12 cellular contexts compared by ENCODE assay signal in the genomic region with DNA sequence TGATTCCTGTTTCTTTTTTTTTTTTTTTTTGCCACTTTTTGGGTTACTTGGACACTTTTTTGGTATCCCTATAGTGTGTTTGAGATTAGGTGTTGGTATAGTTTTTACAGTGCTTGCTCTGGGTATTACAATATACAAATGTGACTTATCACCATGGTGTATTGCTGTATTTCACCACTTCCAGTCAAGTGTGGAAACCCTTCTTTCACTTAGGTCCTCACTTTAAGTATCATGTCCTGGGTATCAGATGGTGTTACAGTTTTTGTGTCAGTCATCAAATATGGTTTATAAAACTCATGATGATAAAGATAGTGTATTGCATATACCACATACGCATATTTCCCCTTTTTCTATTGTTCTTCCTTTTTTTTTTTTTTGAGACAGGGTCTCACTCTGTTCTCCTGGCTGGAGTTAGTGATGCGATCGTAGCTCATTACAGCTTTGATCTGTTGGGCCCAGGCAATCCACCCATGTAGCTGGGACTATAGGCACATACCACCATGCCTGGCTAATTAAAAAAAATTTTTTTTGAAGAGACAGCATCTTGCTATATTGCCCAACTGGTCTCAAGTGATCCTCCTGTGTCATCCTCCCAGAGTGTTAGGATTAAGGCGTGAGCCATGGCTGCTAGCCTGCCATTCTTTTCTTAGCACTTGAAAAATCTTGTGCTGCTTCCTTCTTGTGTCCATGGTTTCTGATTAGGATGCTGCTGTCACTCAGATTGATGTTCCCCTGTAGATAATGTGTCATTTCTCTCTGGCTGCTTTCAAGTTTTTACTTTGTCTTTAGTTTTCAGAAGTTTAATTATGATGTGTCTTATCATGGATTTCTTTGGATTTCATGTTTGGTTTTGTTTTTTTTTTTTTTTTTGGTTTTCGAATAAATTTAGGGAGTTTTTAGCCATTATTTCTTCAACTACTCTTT. TPM values are rescaled to one million over a fixed set of nuclear protein-coding genes. Genes with fewer than 3 reads are reported as not detected.
DNase-seq lines count a peak whose midpoint lies in the region; ATAC-seq and TF ChIP-seq lines count a peak whose summit lies in the region.
"Had no signal": no experiment of that assay in that cellular context is flagged by ENCODE, and none has a peak within 500 bp of the region (broad histone marks: within the 10 kb centered on the region; RNA-seq: fewer than 3 reads in every experiment).

No MANE protein-coding gene starts in this region.

- H3K9me3 ChIP-seq in neural cell (ENCODE audit: low read length) = no peaks in the 10 kb centered on the region
- H3K9me3 ChIP-seq in ascending aorta = no peaks in the 10 kb centered on the region
- H3K9me3 ChIP-seq: HAP-1 had no signal

- no peaks in the 10 kb centered on the region for H3K27me3 Mint-ChIP-seq in activated naive CD8-positive, alpha-beta T cell treated with anti-CD3 and anti-CD28 coated beads for 36 hours

- TF ChIP-seq CTCF in neural cell (IDR thresholded peaks at IDR 0.05; ENCODE audit: poor library complexity, severe bottlenecking) (no peak), ascending aorta (IDR thresholded peaks at IDR 0.05) (no peak)

- peaks cover 3 to 17% of the 10 kb centered on the region in 2 donors for H3K4me1 ChIP-seq in ascending aorta

- no peak for ATAC-seq in HG03280 (IDR thresholded peaks at IDR 0.05; ENCODE audit: unreplicated experiment)
- ATAC-seq in GM21367 (IDR thresholded peaks at IDR 0.05; ENCODE audit: unreplicated experiment) = no peak

- DNase-seq in NCI-H524 (lab: John Stamatoyannopoulos, UW) (peak; percentile 15 to 78), NCI-H524 treated with DMSO at 0.1 percent for 48 hours (lab: John Stamatoyannopoulos, UW) (no peak), NAMALWA (ENCODE audit: low spot score) (peak; percentile 17), ascending aorta (ENCODE audit: low spot score in 2 of 2) (no peak)
- no peak for DNase-seq in activated naive CD8-positive, alpha-beta T cell treated with anti-CD3 and anti-CD28 coated beads for 36 hours
- DNase-seq: 8988T; NK-92 treated with Interleukin-12 subunit alpha and Interleukin-12 subunit beta, amount 100 ng/mL, for 24 hours; stimulated activated CD4-positive, alpha-beta T cell treated with anti-CD3 and anti-CD28 coated beads, Interleukin-4, amount 100 ng/mL, for 4 hours had no signal

- peak overlapping the region; percentile 46 for H3K27ac Mint-ChIP-seq in activated naive CD8-positive, alpha-beta T cell treated with anti-CD3 and anti-CD28 coated beads for 36 hours

- H3K27me3 ChIP-seq in neural cell (ENCODE audit: insufficient read depth, low read depth, low read length) = no peaks in the 10 kb centered on the region
- H3K27me3 ChIP-seq in ascending aorta = no peaks in the 10 kb centered on the region

- no peak for TF ChIP-seq RAD21 in neural cell (conservative IDR thresholded peaks at IDR 0.05)

- peaks cover 18% of the 10 kb centered on the region for H3K9me3 Mint-ChIP-seq in activated naive CD8-positive, alpha-beta T cell treated with anti-CD3 and anti-CD28 coated beads for 36 hours

- H4K20me1 ChIP-seq in neural cell (ENCODE audit: insufficient read depth) = no peaks in the 10 kb centered on the region

- no peak overlapping the region for H3K9ac ChIP-seq in neural cell (ENCODE audit: low read length)

- intact Hi-C loops in ascending aorta (cut with DNase I) = no loop called here

- peaks cover 38% of the 10 kb centered on the region for H3K79me2 ChIP-seq in neural cell (replicated peaks; ENCODE audit: insufficient read depth, low read length)

- H3K4me3 ChIP-seq in neural cell (ENCODE audit: low read length) = peak overlapping the region; percentile 79
- H3K4me3 ChIP-seq in ascending aorta = peak overlapping the region in 1 of 2 donors; percentile 91

- no peaks in the 10 kb centered on the region for H3F3A ChIP-seq in neural cell (ENCODE audit: insufficient read depth, low read length, poor library complexity, severe bottlenecking)

- H2AFZ ChIP-seq in neural cell (ENCODE audit: low read depth, low read length) = no peak overlapping the region

- peaks cover 29% of the 10 kb centered on the region for H3K4me1 Mint-ChIP-seq in activated naive CD8-positive, alpha-beta T cell treated with anti-CD3 and anti-CD28 coated beads for 36 hours

- H3K9me2 ChIP-seq in neural cell (ENCODE audit: insufficient read depth, low read length) = no peaks in the 10 kb centered on the region

- H3K27ac ChIP-seq in neural cell (ENCODE audit: low read length) = no peak overlapping the region
- H3K27ac ChIP-seq in ascending aorta = no peak overlapping the region

- H3K4me2 ChIP-seq in neural cell (ENCODE audit: low read length) = peak overlapping the region; percentile 74

- TF ChIP-seq EP300 in neural cell (conservative IDR thresholded peaks at IDR 0.05; ENCODE audit: poor library complexity, severe bottlenecking) = no peak

- peak overlapping the region; percentile 86 for H3K4me3 Mint-ChIP-seq in activated naive CD8-positive, alpha-beta T cell treated with anti-CD3 and anti-CD28 coated beads for 36 hours

- H3K36me3 Mint-ChIP-seq in activated naive CD8-positive, alpha-beta T cell treated with anti-CD3 and anti-CD28 coated beads for 36 hours = peaks cover 47% of the 10 kb centered on the region

- H3K36me3 ChIP-seq in neural cell (ENCODE audit: insufficient read depth, low read length) (no peaks in the 10 kb centered on the region), ascending aorta (no peaks in the 10 kb centered on the region)
- H3K36me3 ChIP-seq: HAP-1 had no signal

TF ChIP-seq in neural cell, 6 proteins besides CTCF, POLR2A, EP300 and RAD21:
- TF ChIP-seq TAF1 (IDR thresholded peaks at IDR 0.05; ENCODE audit: low read depth) = no peak
- TF ChIP-seq, protein P1, sequence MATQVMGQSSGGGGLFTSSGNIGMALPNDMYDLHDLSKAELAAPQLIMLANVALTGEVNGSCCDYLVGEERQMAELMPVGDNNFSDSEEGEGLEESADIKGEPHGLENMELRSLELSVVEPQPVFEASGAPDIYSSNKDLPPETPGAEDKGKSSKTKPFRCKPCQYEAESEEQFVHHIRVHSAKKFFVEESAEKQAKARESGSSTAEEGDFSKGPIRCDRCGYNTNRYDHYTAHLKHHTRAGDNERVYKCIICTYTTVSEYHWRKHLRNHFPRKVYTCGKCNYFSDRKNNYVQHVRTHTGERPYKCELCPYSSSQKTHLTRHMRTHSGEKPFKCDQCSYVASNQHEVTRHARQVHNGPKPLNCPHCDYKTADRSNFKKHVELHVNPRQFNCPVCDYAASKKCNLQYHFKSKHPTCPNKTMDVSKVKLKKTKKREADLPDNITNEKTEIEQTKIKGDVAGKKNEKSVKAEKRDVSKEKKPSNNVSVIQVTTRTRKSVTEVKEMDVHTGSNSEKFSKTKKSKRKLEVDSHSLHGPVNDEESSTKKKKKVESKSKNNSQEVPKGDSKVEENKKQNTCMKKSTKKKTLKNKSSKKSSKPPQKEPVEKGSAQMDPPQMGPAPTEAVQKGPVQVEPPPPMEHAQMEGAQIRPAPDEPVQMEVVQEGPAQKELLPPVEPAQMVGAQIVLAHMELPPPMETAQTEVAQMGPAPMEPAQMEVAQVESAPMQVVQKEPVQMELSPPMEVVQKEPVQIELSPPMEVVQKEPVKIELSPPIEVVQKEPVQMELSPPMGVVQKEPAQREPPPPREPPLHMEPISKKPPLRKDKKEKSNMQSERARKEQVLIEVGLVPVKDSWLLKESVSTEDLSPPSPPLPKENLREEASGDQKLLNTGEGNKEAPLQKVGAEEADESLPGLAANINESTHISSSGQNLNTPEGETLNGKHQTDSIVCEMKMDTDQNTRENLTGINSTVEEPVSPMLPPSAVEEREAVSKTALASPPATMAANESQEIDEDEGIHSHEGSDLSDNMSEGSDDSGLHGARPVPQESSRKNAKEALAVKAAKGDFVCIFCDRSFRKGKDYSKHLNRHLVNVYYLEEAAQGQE (IDR thresholded peaks at IDR 0.05; ENCODE audit: borderline replicate concordance) = no peak
- TF ChIP-seq EZH2 (IDR thresholded peaks at IDR 0.05; ENCODE audit: borderline replicate concordance, insufficient read depth, low read length, poor library complexity, severe bottlenecking) = no peak
- no peak for TF ChIP-seq MXI1 (conservative IDR thresholded peaks at IDR 0.05; ENCODE audit: poor library complexity, severe bottlenecking)

RNA-seq across cellular contexts. Expression of a gene that starts 2.1 kb away (rescaled TPM):
- total RNA-seq in activated naive CD8-positive, alpha-beta T cell treated with anti-CD3 and anti-CD28 coated beads for 36 hours = 10 to 100 TPM; 16.0 to 16.4 TPM
- polyA plus RNA-seq in neural cell = 11.6 and 15.4 TPM in 2 replicates
- polyA minus RNA-seq in neural cell = 53.6 and 64.8 TPM in 2 replicates
- 14.4 TPM for total RNA-seq in ascending aorta

Comparison
In these comparisons a context has a peak if more than half of its experiments do, and no peak if none do; other contexts are left out.
1. DNase-seq: peak in NCI-H524 (2 of 2) and NAMALWA (single experiment); none in NCI-H524 treated with DMSO at 0.1 percent for 48 hours (single experiment), activated naive CD8-positive, alpha-beta T cell treated with anti-CD3 and anti-CD28 coated beads for 36 hours (single experiment) and ascending aorta (0 of 2).